Comparison of ENCODE assay signal across 1 cellular context in genomic region chr5:19568004-19568403, GRCh38.
TF ChIP-seq lines count a peak whose summit lies in the region.

No MANE protein-coding gene starts in this region.

TF ChIP-seq in HEK293, 187 proteins besides CTCF, POLR2A, EP300 and RAD21:
- 0 out of 2 replicates have a peak, but pooled peaks have one; percentile 8 for TF ChIP-seq ATF2 (tag by site-specific recombination; IDR thresholded peaks at IDR 0.05; ENCODE audit: low read depth)
- TF ChIP-seq TRIM28 (IDR thresholded peaks at IDR 0.05; ENCODE audit: borderline replicate concordance, low read length): no peak
TF ChIP-seq in HEK293: peak in this region for 1.
